In genomic region chr2:16664052-16664731, GRCh38 we compare ENCODE assay signal across 8 cellular contexts. TPM values are rescaled to one million over a fixed set of nuclear protein-coding genes. Genes with fewer than 3 reads are reported as not detected.
A peak's percentile ranks its signal among the peaks of the same experiment; 100 is the strongest.
DNase-seq lines count a peak whose midpoint lies in the region; ATAC-seq and TF ChIP-seq lines count a peak whose summit lies in the region.

No MANE protein-coding gene starts in this region.

- H3K4me1 ChIP-seq in GM23248 (ENCODE audit: insufficient read depth) (no peaks in the 10 kb centered on the region), fibroblast of lung (ENCODE audit: control insufficient read depth, extremely low read depth, insufficient read depth, low read length) (peaks cover 17% of the 10 kb centered on the region)

- TF ChIP-seq CTCF in AG04450 (IDR thresholded peaks at IDR 0.05; ENCODE audit: low read depth, low read length) = no peak
- TF ChIP-seq CTCF in fibroblast of lung (conservative IDR thresholded peaks at IDR 0.05 in 1 of 2, IDR thresholded peaks at IDR 0.05 in 1 of 2; ENCODE audit: low read depth in 1 of 2, low read length in 2 of 2) = no peak
- no peak for TF ChIP-seq CTCF in natural killer cell (IDR thresholded peaks at IDR 0.05)

- DNase-seq in AG04450 (ENCODE audit: low read depth, low spot score) (peak; percentile 71), GM23248 (peak; percentile 19), fibroblast of lung (ENCODE audit: low read depth in 2 of 2) (peak; percentile 89 to 94), natural killer cell (peak; percentile 45), NCI-H1048 (lab: John Stamatoyannopoulos, UW) (no peak), NCI-H1436 treated with DMSO at 0.1 percent for 48 hours (lab: John Stamatoyannopoulos, UW) (no peak)
- no peak for DNase-seq in T-helper 2 cell treated with Interferon-gamma antibody and Interleukin-4, amounts not matched to agents 5 μg/mL and 100 μg/mL, for 36 hours (ENCODE audit: low spot score)
- DNase-seq in activated naive CD4-positive, alpha-beta T cell treated with anti-CD3 and anti-CD28 coated beads, Interleukin-2, amount 50 U/mL, for 16 hours = no peak

- H3K36me3 Mint-ChIP-seq in T-helper 2 cell treated with Interferon-gamma antibody and Interleukin-4, amounts not matched to agents 5 μg/mL and 100 μg/mL, for 36 hours (ENCODE audit: low read depth) = no peaks in the 10 kb centered on the region
- H3K36me3 Mint-ChIP-seq in natural killer cell = no peaks in the 10 kb centered on the region

- H3K4me3 ChIP-seq in AG04450 (ENCODE audit: low read depth, low read length) (peak overlapping the region; percentile 61), GM23248 (no peak overlapping the region), fibroblast of lung (replicated peaks in 1 of 4; ENCODE audit: control extremely low read depth in 1 of 4, insufficient read depth in 1 of 4, low read depth in 3 of 4, low read length in 4 of 4) (peak overlapping the region; percentile 19 to 75 (median 48))

- peak overlapping the region; percentile 81 for H3K4me3 Mint-ChIP-seq in T-helper 2 cell treated with Interferon-gamma antibody and Interleukin-4, amounts not matched to agents 5 μg/mL and 100 μg/mL, for 36 hours
- peak overlapping the region; percentile 89 for H3K4me3 Mint-ChIP-seq in natural killer cell

- H3K36me3 ChIP-seq in GM23248 (ENCODE audit: low read depth) (no peaks in the 10 kb centered on the region), fibroblast of lung (ENCODE audit: control insufficient read depth, insufficient read depth, low read length) (no peaks in the 10 kb centered on the region)

- H3K27me3 Mint-ChIP-seq in T-helper 2 cell treated with Interferon-gamma antibody and Interleukin-4, amounts not matched to agents 5 μg/mL and 100 μg/mL, for 36 hours (ENCODE audit: low read depth) = peaks cover 40% of the 10 kb centered on the region
- no peaks in the 10 kb centered on the region for H3K27me3 Mint-ChIP-seq in natural killer cell (ENCODE audit: low read depth in 2 of 2)

- H3K9ac ChIP-seq in GM23248 (no peak overlapping the region), fibroblast of lung (ENCODE audit: insufficient read depth, low read length) (no peak overlapping the region)

- H3K27ac Mint-ChIP-seq in T-helper 2 cell treated with Interferon-gamma antibody and Interleukin-4, amounts not matched to agents 5 μg/mL and 100 μg/mL, for 36 hours = peak overlapping the region; percentile 9
- H3K27ac Mint-ChIP-seq in natural killer cell = peak overlapping the region; percentile 93 to 97

- WGBS in GM23248 (ENCODE audit: low coverage in 1 of 2, low lambda C conversion rate in 2 of 2, missing lambda C conversion rate in 2 of 2), 2 experiments = 70 to 71% methylated on average over 9 of the region's 9 CpGs

- in situ Hi-C loops in GM23248 (cut with MboI) = no loop called here

- H2AFZ ChIP-seq in GM23248 (no peak overlapping the region), fibroblast of lung (ENCODE audit: low read length) (peak overlapping the region; percentile 55)

- H3K79me2 ChIP-seq in GM23248 (ENCODE audit: insufficient read depth) (no peaks in the 10 kb centered on the region), fibroblast of lung (ENCODE audit: control insufficient read depth, insufficient read depth, low read length) (no peaks in the 10 kb centered on the region)

- H3K4me1 Mint-ChIP-seq in T-helper 2 cell treated with Interferon-gamma antibody and Interleukin-4, amounts not matched to agents 5 μg/mL and 100 μg/mL, for 36 hours (ENCODE audit: low read depth) = peaks cover 24% of the 10 kb centered on the region
- peaks cover 68 to 76% of the 10 kb centered on the region in 2 donors for H3K4me1 Mint-ChIP-seq in natural killer cell

- no peaks in the 10 kb centered on the region for H3F3A ChIP-seq in GM23248 (ENCODE audit: insufficient read depth)

- intact Hi-C loops in natural killer cell (cut with micrococcal nuclease) = loop anchor here (5.0 kb wide), 1 partner anchor 37 kb away; no protein-coding TSS in a partner anchor

- no peaks in the 10 kb centered on the region for H3K9me2 ChIP-seq in GM23248 (ENCODE audit: insufficient read depth)

- POLR2A ChIA-PET in AG04450 (lab: Yijun Ruan, JAX) = no interaction called here

- ATAC-seq in natural killer cell = peak; percentile 48 to 66 (median 55)

- H4K20me1 ChIP-seq in GM23248 (ENCODE audit: insufficient read depth) (no peaks in the 10 kb centered on the region), fibroblast of lung (ENCODE audit: control insufficient read depth, extremely low read depth, insufficient read depth, low read length) (no peaks in the 10 kb centered on the region)

- H3K4me2 ChIP-seq in GM23248 (ENCODE audit: unreplicated experiment) (no peak overlapping the region), fibroblast of lung (ENCODE audit: extremely low read depth, insufficient read depth, low read length) (peak overlapping the region; percentile 81)

- H3K9me3 ChIP-seq in AG04450 (ENCODE audit: control insufficient read depth, insufficient read depth, low read length) = no peaks in the 10 kb centered on the region
- H3K9me3 ChIP-seq in GM23248 (ENCODE audit: low read depth) = no peaks in the 10 kb centered on the region
- no peaks in the 10 kb centered on the region for H3K9me3 ChIP-seq in fibroblast of lung (ENCODE audit: control insufficient read depth, insufficient read depth, low read depth, low read length)

- CTCF ChIA-PET in AG04450 (lab: Charles Lee) = interaction anchor here (1.3 to 3.0 kb wide), 2 partner anchors 50 to 93 kb away, joined by 3 to 7 read pairs; no protein-coding TSS in a partner anchor

- H3K9me3 Mint-ChIP-seq in T-helper 2 cell treated with Interferon-gamma antibody and Interleukin-4, amounts not matched to agents 5 μg/mL and 100 μg/mL, for 36 hours = no peaks in the 10 kb centered on the region
- no peaks in the 10 kb centered on the region for H3K9me3 Mint-ChIP-seq in natural killer cell

- H3K27me3 ChIP-seq in AG04450 (ENCODE audit: control insufficient read depth, insufficient read depth, low read length) = peaks cover 13% of the 10 kb centered on the region
- H3K27me3 ChIP-seq in GM23248 (replicated peaks; ENCODE audit: insufficient read depth) = peaks cover 62% of the 10 kb centered on the region
- no peaks in the 10 kb centered on the region for H3K27me3 ChIP-seq in fibroblast of lung (ENCODE audit: control insufficient read depth, insufficient read depth, low read length)

- H3K27ac ChIP-seq in AG04450 (ENCODE audit: low read depth, low read length) = no peak overlapping the region
- no peak overlapping the region for H3K27ac ChIP-seq in GM23248
- H3K27ac ChIP-seq in fibroblast of lung (ENCODE audit: insufficient read depth, low read length) = no peak overlapping the region

RNA-seq across cellular contexts. Expression of gene CYRIA, which starts 1.4 kb away (rescaled TPM):
- 3.7 TPM in 2 replicates for polyA plus RNA-seq in AG04450 (2011; rRNA removed)
- polyA minus RNA-seq in AG04450 (2011; rRNA and poly(A)+ RNA removed) = 1.9 and 2.8 TPM in 2 replicates
- not detected in 2 replicates for total RNA-seq in GM23248 (2014; rRNA removed; shearing (Covaris generic))
- polyA plus RNA-seq in GM23248 (2016; fragmentation: Nextera tagmentation; extraction: Ambion mirVana) = not detected in 2 replicates
- total RNA-seq in fibroblast of lung = 7.4 and 10.2 TPM in 2 replicates
- polyA plus RNA-seq in fibroblast of lung = 3.6 and 6.3 TPM in 2 replicates
- 3.1 and 4.1 TPM in 2 replicates for polyA plus RNA-seq in fibroblast of lung (2012)
- polyA minus RNA-seq in fibroblast of lung (ENCODE audit: low replicate concordance) = 1.1 TPM in 1 of 2 replicates, not detected in the other
- 10 to 100 TPM; 37.4 to 54.8 (median 38.5) TPM for total RNA-seq in natural killer cell

Comparison
In these comparisons a context has a peak if more than half of its experiments do, and no peak if none do; other contexts are left out.
1. DNase-seq: peak in AG04450 (single experiment), GM23248 (single experiment), fibroblast of lung (2 of 2) and natural killer cell (single experiment); none in T-helper 2 cell treated with Interferon-gamma antibody and Interleukin-4, amounts not matched to agents 5 μg/mL and 100 μg/mL, for 36 hours (single experiment), NCI-H1048 (single experiment), NCI-H1436 treated with DMSO at 0.1 percent for 48 hours (single experiment) and activated naive CD4-positive, alpha-beta T cell treated with anti-CD3 and anti-CD28 coated beads, Interleukin-2, amount 50 U/mL, for 16 hours (single experiment).